18 cellular contexts compared by ENCODE assay signal in genomic region chr17:46064460-46064859, GRCh38.
DNase-seq lines count a peak whose midpoint lies in the region; ATAC-seq, FAIRE-seq and TF ChIP-seq lines count a peak whose summit lies in the region.
"Had no signal": no experiment of that assay in that cellular context is flagged by ENCODE, and none has a peak within 500 bp of the region (broad histone marks: within the 10 kb centered on the region; RNA-seq: fewer than 3 reads in every experiment).

No MANE protein-coding gene starts in this region.

- H3K27ac ChIP-seq in mesenchymal stem cell (ENCODE audit: low read length, poor library complexity, severe bottlenecking) = peak overlapping the region; percentile 33
- H3K27ac ChIP-seq in dorsolateral prefrontal cortex = peak overlapping the region in 3 of 59 donors; percentile 5 to 18 (median 17)

- H3K27me3 ChIP-seq in mesenchymal stem cell (ENCODE audit: control insufficient read depth in 1 of 2, insufficient read depth in 1 of 2, low read length in 2 of 2) = no peaks in the 10 kb centered on the region
- H3K27me3 ChIP-seq in dorsolateral prefrontal cortex = no peaks in the 10 kb centered on the region

- H3K4me1 ChIP-seq in mesenchymal stem cell (ENCODE audit: control insufficient read depth, insufficient read depth, low read depth, low read length) = peaks cover 5% of the 10 kb centered on the region

- H3K36me3 Mint-ChIP-seq in stimulated activated naive CD8-positive, alpha-beta T cell treated with anti-CD3 and anti-CD28 coated beads, Interleukin-15, Interleukin-2, amounts not matched to agents 100 ng/mL and 50 ng/mL, for 24 hours (ENCODE audit: low read depth) = peaks cover 61% of the 10 kb centered on the region
- H3K36me3 Mint-ChIP-seq in activated B cell treated with CpG ODN at 0.5 μM for 24 hours (ENCODE audit: low read depth) (peaks cover 65% of the 10 kb centered on the region), type B pancreatic cell (peaks cover 36% of the 10 kb centered on the region)

- H3K27me3 Mint-ChIP-seq in stimulated activated naive CD8-positive, alpha-beta T cell treated with anti-CD3 and anti-CD28 coated beads, Interleukin-15, Interleukin-2, amounts not matched to agents 100 ng/mL and 50 ng/mL, for 24 hours = no peaks in the 10 kb centered on the region
- no peaks in the 10 kb centered on the region for H3K27me3 Mint-ChIP-seq in stimulated activated naive CD8-positive, alpha-beta T cell treated with anti-CD3 and anti-CD28 coated beads, Interleukin-15, amount 100 ng/mL, for 72 hours
- H3K27me3 Mint-ChIP-seq in activated B cell treated with CpG ODN at 0.5 μM for 24 hours (no peaks in the 10 kb centered on the region), type B pancreatic cell (no peaks in the 10 kb centered on the region)

- peak overlapping the region; percentile 27 for H2AK5ac ChIP-seq in mesenchymal stem cell (ENCODE audit: low read length, severe bottlenecking)

- H2BK120ac ChIP-seq in mesenchymal stem cell (ENCODE audit: low read depth, low read length) = no peak overlapping the region

- POLR2A ChIA-PET in activated B cell treated with CpG ODN at 0.5 μM for 24 hours (lab: Charles Lee) = no interaction called here

- H4K8ac ChIP-seq in mesenchymal stem cell (ENCODE audit: low read length) = no peak overlapping the region

- no peak overlapping the region for H2BK5ac ChIP-seq in mesenchymal stem cell (ENCODE audit: low read depth, low read length, poor library complexity, severe bottlenecking)

- H3K27ac Mint-ChIP-seq in stimulated activated naive CD8-positive, alpha-beta T cell treated with anti-CD3 and anti-CD28 coated beads, Interleukin-15, Interleukin-2, amounts not matched to agents 100 ng/mL and 50 ng/mL, for 24 hours = peak overlapping the region; percentile 56
- no peak overlapping the region for H3K27ac Mint-ChIP-seq in stimulated activated naive CD8-positive, alpha-beta T cell treated with anti-CD3 and anti-CD28 coated beads, Interleukin-15, amount 100 ng/mL, for 72 hours
- H3K27ac Mint-ChIP-seq in activated B cell treated with CpG ODN at 0.5 μM for 24 hours (peak overlapping the region; percentile 0), type B pancreatic cell (peak overlapping the region; percentile 95)

- 97% methylated on average over 1 of the region's 1 CpG for WGBS in mesenchymal stem cell

- no peak for DNase-seq in stimulated activated naive CD8-positive, alpha-beta T cell treated with anti-CD3 and anti-CD28 coated beads, Interleukin-15, amount 100 ng/mL, for 72 hours
- DNase-seq in activated B cell treated with CpG ODN at 0.5 μM for 24 hours (no peak), mesenchymal stem cell (no peak), type B pancreatic cell (ENCODE audit: extremely low spot score, unreplicated experiment) (no peak), KBM-7 (no peak), dorsolateral prefrontal cortex (no peak), frontal cortex (ENCODE audit: low spot score in 2 of 2) (no peak)
- DNase-seq: activated CD4-positive, CD25-positive, alpha-beta regulatory T cell; activated gamma-delta T cell treated with Interleukin-2 at 50 U/mL for 16 hours; cortex of kidney; foreskin melanocyte; H7; KG1; left cardiac atrium; NCI-H2081; stimulated activated CD4-positive, alpha-beta T cell treated with anti-CD3 and anti-CD28 coated beads, Interleukin-2, amount 100 ng/mL, for 48 hours; substantia nigra had no signal

- TF ChIP-seq CTCF in activated B cell treated with CpG ODN at 0.5 μM for 24 hours (IDR thresholded peaks at IDR 0.05) = no peak
- TF ChIP-seq CTCF in type B pancreatic cell (conservative IDR thresholded peaks at IDR 0.05) = no peak
- no peak for TF ChIP-seq CTCF in dorsolateral prefrontal cortex (IDR thresholded peaks at IDR 0.05 in 54 of 56, conservative IDR thresholded peaks at IDR 0.05 in 2 of 56; ENCODE audit: low read depth in 1 of 56, partially characterized antibody in 56 of 56)

- H3K4me3 ChIP-seq in mesenchymal stem cell (ENCODE audit: insufficient read depth in 1 of 2, low read depth in 1 of 2, low read length in 2 of 2) (no peak overlapping the region), dorsolateral prefrontal cortex (no peak overlapping the region)

- no peak overlapping the region for H2BK12ac ChIP-seq in mesenchymal stem cell (ENCODE audit: low read length in 2 of 2)

- no peak overlapping the region for H3K4ac ChIP-seq in mesenchymal stem cell (ENCODE audit: low read depth in 1 of 2, low read length in 2 of 2)

- no peak overlapping the region for H3K4me2 ChIP-seq in mesenchymal stem cell (ENCODE audit: low read length, poor library complexity, severe bottlenecking)

- H3K4me1 Mint-ChIP-seq in stimulated activated naive CD8-positive, alpha-beta T cell treated with anti-CD3 and anti-CD28 coated beads, Interleukin-15, Interleukin-2, amounts not matched to agents 100 ng/mL and 50 ng/mL, for 24 hours (ENCODE audit: low read depth) = peaks cover 13% of the 10 kb centered on the region
- H3K4me1 Mint-ChIP-seq in stimulated activated naive CD8-positive, alpha-beta T cell treated with anti-CD3 and anti-CD28 coated beads, Interleukin-15, amount 100 ng/mL, for 72 hours = peaks cover 11% of the 10 kb centered on the region
- H3K4me1 Mint-ChIP-seq in activated B cell treated with CpG ODN at 0.5 μM for 24 hours (no peaks in the 10 kb centered on the region), type B pancreatic cell (ENCODE audit: unreplicated experiment) (no peaks in the 10 kb centered on the region)

- in situ Hi-C loops in KBM-7 (cut with MboI; ENCODE audit: low pct_unique_long_range_greater_than_20kb, low sequenced_read_pairs) = no loop called here

- ATAC-seq in stimulated activated naive CD8-positive, alpha-beta T cell treated with anti-CD3 and anti-CD28 coated beads, Interleukin-15, amount 100 ng/mL, for 72 hours = no peak
- no peak for ATAC-seq in activated B cell treated with CpG ODN at 0.5 μM for 24 hours (ENCODE audit: low read depth)
- ATAC-seq: left cardiac atrium had no signal

- no peak overlapping the region for H3K23ac ChIP-seq in mesenchymal stem cell (ENCODE audit: low read length in 2 of 2)

- no peak overlapping the region for H3K4me3 Mint-ChIP-seq in stimulated activated naive CD8-positive, alpha-beta T cell treated with anti-CD3 and anti-CD28 coated beads, Interleukin-15, Interleukin-2, amounts not matched to agents 100 ng/mL and 50 ng/mL, for 24 hours
- H3K4me3 Mint-ChIP-seq in stimulated activated naive CD8-positive, alpha-beta T cell treated with anti-CD3 and anti-CD28 coated beads, Interleukin-15, amount 100 ng/mL, for 72 hours = no peak overlapping the region
- no peak overlapping the region for H3K4me3 Mint-ChIP-seq in activated B cell treated with CpG ODN at 0.5 μM for 24 hours
- no peak overlapping the region for H3K4me3 Mint-ChIP-seq in type B pancreatic cell

- no peak overlapping the region for H4K91ac ChIP-seq in mesenchymal stem cell (ENCODE audit: low read length)

- peaks cover 17 to 54% of the 10 kb centered on the region in 2 experiments for H3K36me3 ChIP-seq in mesenchymal stem cell (ENCODE audit: control insufficient read depth in 1 of 2, insufficient read depth in 2 of 2, low read depth in 1 of 2, low read length in 2 of 2)

- H2AFZ ChIP-seq in mesenchymal stem cell (ENCODE audit: low read depth, low read length) = no peak overlapping the region

- H3K79me1 ChIP-seq in mesenchymal stem cell (replicated peaks; ENCODE audit: low read length, poor library complexity, severe bottlenecking) = peaks cover 18% of the 10 kb centered on the region

- H2BK15ac ChIP-seq in mesenchymal stem cell (ENCODE audit: low read depth, poor library complexity, severe bottlenecking) = no peak overlapping the region

- H3K14ac ChIP-seq in mesenchymal stem cell (ENCODE audit: low read length in 2 of 2) = no peak overlapping the region

- intact Hi-C loops in activated B cell treated with CpG ODN at 0.5 μM for 24 hours (cut with micrococcal nuclease) = loop anchor here (5.0 kb wide), 1 partner anchor 128 kb away; the partner anchor contains the start of gene KANSL1
- intact Hi-C loops in dorsolateral prefrontal cortex (cut with DNase I) = no loop called here

- CTCF ChIA-PET in activated B cell treated with CpG ODN at 0.5 μM for 24 hours (lab: Charles Lee) = no interaction called here

- H3K9me3 Mint-ChIP-seq in stimulated activated naive CD8-positive, alpha-beta T cell treated with anti-CD3 and anti-CD28 coated beads, Interleukin-15, Interleukin-2, amounts not matched to agents 100 ng/mL and 50 ng/mL, for 24 hours = no peaks in the 10 kb centered on the region
- H3K9me3 Mint-ChIP-seq in stimulated activated naive CD8-positive, alpha-beta T cell treated with anti-CD3 and anti-CD28 coated beads, Interleukin-15, amount 100 ng/mL, for 72 hours = no peaks in the 10 kb centered on the region
- H3K9me3 Mint-ChIP-seq in activated B cell treated with CpG ODN at 0.5 μM for 24 hours (no peaks in the 10 kb centered on the region), type B pancreatic cell (no peaks in the 10 kb centered on the region)

- H3K9ac ChIP-seq in mesenchymal stem cell (ENCODE audit: low read length) = no peak overlapping the region

- no peak for FAIRE-seq in frontal cortex (lab: Jason Lieb, UNC)

- H3K18ac ChIP-seq in mesenchymal stem cell (ENCODE audit: low read depth in 1 of 2, low read length in 2 of 2) = no peak overlapping the region

- H3K9me3 ChIP-seq in mesenchymal stem cell (ENCODE audit: control insufficient read depth, low read length) = no peaks in the 10 kb centered on the region

Comparison
In these comparisons a context has a peak if more than half of its experiments do, and no peak if none do; other contexts are left out.
1. H3K27ac Mint-ChIP-seq: peak in stimulated activated naive CD8-positive, alpha-beta T cell treated with anti-CD3 and anti-CD28 coated beads, Interleukin-15, Interleukin-2, amounts not matched to agents 100 ng/mL and 50 ng/mL, for 24 hours (single experiment), activated B cell treated with CpG ODN at 0.5 μM for 24 hours (single experiment) and type B pancreatic cell (single experiment); none in stimulated activated naive CD8-positive, alpha-beta T cell treated with anti-CD3 and anti-CD28 coated beads, Interleukin-15, amount 100 ng/mL, for 72 hours (0 of 2).